In the genomic region with DNA sequence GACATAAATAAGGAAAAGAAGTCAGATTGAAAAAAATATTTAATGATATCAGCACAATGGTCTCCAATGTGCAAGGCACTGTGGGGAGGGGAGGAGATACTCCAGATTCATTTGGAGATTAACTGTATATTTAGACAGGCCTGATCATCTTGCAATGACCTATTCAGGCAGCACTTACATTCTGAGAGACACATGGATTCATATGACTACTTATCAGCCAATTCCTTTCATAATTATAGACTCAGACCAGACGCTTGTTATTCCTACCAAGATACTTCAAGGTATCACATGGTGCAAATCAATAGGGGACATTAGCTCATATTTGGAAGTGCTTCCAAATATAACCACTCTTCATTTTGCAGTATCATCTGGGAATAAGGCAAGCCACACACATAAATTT, we compare ENCODE assay signal across 24 cellular contexts.
"Had no signal": no experiment of that assay in that cellular context is flagged by ENCODE, and none has a peak within 500 bp of the region (broad histone marks: within the 10 kb centered on the region; RNA-seq: fewer than 3 reads in every experiment).

No MANE protein-coding gene starts in this region.

- H3K4me1 ChIP-seq: neural progenitor cell, pancreas, prostate gland, right lobe of liver, stomach, thyroid gland, upper lobe of left lung, vagina had no signal

- DNase-seq: naive thymus-derived CD4-positive, alpha-beta T cell; natural killer cell; pancreas; retina; right cardiac atrium; right lobe of liver; sigmoid colon; small intestine; stimulated activated CD4-positive, alpha-beta T cell treated with anti-CD3 and anti-CD28 coated beads, Interleukin-15, amount 100 ng/mL, for 24 hours; stimulated activated CD4-positive, alpha-beta T cell treated with anti-CD3 and anti-CD28 coated beads, Interleukin-2, amount 100 ng/mL, for 24 hours; stimulated activated CD4-positive, alpha-beta T cell treated with anti-CD3 and anti-CD28 coated beads, Interleukin-2, amount 100 ng/mL, for 48 hours; stimulated activated CD4-positive, alpha-beta T cell treated with anti-CD3 and anti-CD28 coated beads, Interleukin-4, amount 100 ng/mL, for 24 hours; stimulated activated naive B cell treated with anti-CD40 and anti-IgM and Interleukin-4, amounts not matched to agents 10 μg/mL and 1 μg/mL and 100 μg/mL, for 72 hours; stimulated activated naive CD4-positive, alpha-beta T cell treated with Interleukin-2 at 50 U/mL for 16 hours; stomach; thyroid gland; trophoblast cell; upper lobe of left lung had no signal

- H3K9me3 ChIP-seq: pancreas, prostate gland, right lobe of liver, sigmoid colon, thoracic aorta, thyroid gland, upper lobe of left lung, vagina had no signal

- H3K4me3 ChIP-seq: neural progenitor cell, pancreas, prostate gland, right lobe of liver, sigmoid colon, stomach, thoracic aorta, thyroid gland, tibial nerve, upper lobe of left lung, vagina had no signal

- H2AFZ ChIP-seq: neural progenitor cell had no signal

- H3K36me3 ChIP-seq: neural progenitor cell, pancreas, prostate gland, right lobe of liver, sigmoid colon, stomach, thoracic aorta, thyroid gland, tibial nerve, upper lobe of left lung, vagina had no signal

- ATAC-seq: naive thymus-derived CD4-positive, alpha-beta T cell; natural killer cell; pancreas; right cardiac atrium; right lobe of liver; stimulated activated effector memory CD8-positive, alpha-beta T cell treated with anti-CD3 and anti-CD28 coated beads, Interleukin-12 subunit alpha, Interleukin-12 subunit beta, amount 100 ng/mL, for 72 hours; stimulated activated naive B cell treated with anti-CD40 and anti-IgM and Interleukin-4, amounts not matched to agents 10 μg/mL and 1 μg/mL and 100 μg/mL, for 72 hours had no signal

- H3K27me3 ChIP-seq: neural progenitor cell, pancreas, right lobe of liver, sigmoid colon, stomach, thyroid gland, tibial nerve, upper lobe of left lung, vagina had no signal

- H3K9ac ChIP-seq: neural progenitor cell had no signal

- H3K27ac ChIP-seq: neural progenitor cell, pancreas, prostate gland, right lobe of liver, sigmoid colon, stomach, thoracic aorta, thyroid gland, tibial nerve, upper lobe of left lung, vagina had no signal

- H3K4me2 ChIP-seq: neural progenitor cell had no signal
